Comparison of ENCODE assay signal across 26 cellular contexts in the genomic region with DNA sequence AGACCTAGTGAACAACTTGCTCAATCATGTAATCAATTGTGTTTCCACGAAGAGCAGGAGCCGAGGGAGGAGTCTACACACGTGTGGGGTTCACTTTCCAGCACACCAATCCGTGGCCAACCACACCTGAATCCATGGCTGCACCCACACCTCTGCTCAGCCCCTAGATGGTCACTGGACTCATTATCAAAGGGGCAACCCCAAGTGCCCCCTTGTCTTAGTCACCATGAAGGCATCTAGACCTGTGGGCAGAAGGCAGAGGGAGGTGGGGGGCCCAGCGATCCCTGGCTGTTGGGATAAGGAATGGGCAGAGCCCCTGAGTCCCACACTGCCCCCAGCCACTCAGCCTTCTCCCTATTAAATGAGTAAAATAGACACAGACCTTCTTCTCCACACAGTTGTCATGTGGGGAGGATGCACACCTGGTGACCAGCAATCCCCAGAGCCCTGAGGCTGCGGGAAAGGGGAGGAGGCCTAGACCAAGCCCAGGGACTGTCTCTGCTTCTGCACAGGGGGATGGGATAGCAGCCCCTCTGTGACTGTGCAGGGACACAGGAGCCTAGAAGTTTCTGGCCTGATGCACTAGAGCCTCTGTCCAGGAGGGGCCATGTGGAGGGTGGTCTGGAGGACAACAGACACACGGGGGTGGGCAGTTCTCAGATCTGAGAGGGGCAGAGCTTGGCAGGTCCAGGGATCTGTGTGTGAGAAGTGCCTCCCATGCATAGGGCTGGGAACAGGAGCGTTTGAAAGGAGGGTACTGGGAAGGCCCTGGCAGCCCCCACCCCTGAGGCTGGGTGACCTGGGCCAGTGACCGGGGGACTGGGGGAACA. TPM values are rescaled to one million over a fixed set of nuclear protein-coding genes. Genes with fewer than 3 reads are reported as not detected.
DNase-seq lines count a peak whose midpoint lies in the region; ATAC-seq, FAIRE-seq and TF ChIP-seq lines count a peak whose summit lies in the region.
"Had no signal": no experiment of that assay in that cellular context is flagged by ENCODE, and none has a peak within 500 bp of the region (broad histone marks: within the 10 kb centered on the region; RNA-seq: fewer than 3 reads in every experiment).

No MANE protein-coding gene starts in this region.

- TF ChIP-seq EP300 in HepG2 (IDR thresholded peaks at IDR 0.05; ENCODE audit: low read depth in 2 of 2, low read length in 2 of 2) = no peak
- TF ChIP-seq EP300 in HepG2 (CRISPR knock-in tag; IDR thresholded peaks at IDR 0.05; ENCODE audit: borderline replicate concordance) = no peak

- intact Hi-C loops in HepG2 (cut with micrococcal nuclease; ENCODE audit: unreplicated experiment) (no loop called here), right lobe of liver (cut with DNase I) (no loop called here), posterior vena cava (cut with DNase I) (no loop called here)

- peak; percentile 40 for DNase-seq in NCI-H146 (lab: John Stamatoyannopoulos, UW)
- no peak for DNase-seq in NCI-H146 treated with DMSO at 0.1 percent for 48 hours (lab: John Stamatoyannopoulos, UW; ENCODE audit: unreplicated experiment)
- no peak for DNase-seq in HepG2 (ENCODE audit: low spot score)
- DNase-seq in right lobe of liver = no peak
- peak; percentile 26 for DNase-seq in endodermal cell
- peak; percentile 75 for DNase-seq in posterior vena cava (ENCODE audit: low spot score)
- DNase-seq in MV-4-11 (lab: John Stamatoyannopoulos, UW) = no peak
- DNase-seq in amygdala (lab: John Stamatoyannopoulos, UW) = no peak
- DNase-seq: AML-193; CD8-positive, alpha-beta T cell; COR-L47; DMS 273 treated with DMSO at 0.1 percent for 48 hours; DMS53; DND-41; EL; H9; IMR-90 had no signal

- H3K27me3 ChIP-seq in HepG2 (ENCODE audit: control insufficient read depth in 1 of 2, insufficient read depth in 2 of 2, low read length in 2 of 2) = peaks cover 9 to 51% of the 10 kb centered on the region in 2 experiments
- peaks cover 0 to 13% of the 10 kb centered on the region in 2 donors for H3K27me3 ChIP-seq in right lobe of liver
- peaks cover 31% of the 10 kb centered on the region for H3K27me3 ChIP-seq in endodermal cell (ENCODE audit: control insufficient read depth, insufficient read depth, low read length, poor library complexity, severe bottlenecking)

- no peaks in the 10 kb centered on the region for H3K4me1 ChIP-seq in HepG2 (ENCODE audit: insufficient read depth, low read length)
- peaks cover 0 to 7% (median 0%) of the 10 kb centered on the region in 4 donors for H3K4me1 ChIP-seq in right lobe of liver
- no peaks in the 10 kb centered on the region for H3K4me1 ChIP-seq in endodermal cell (ENCODE audit: control insufficient read depth, insufficient read depth, low read length)

- no peaks in the 10 kb centered on the region for H3K4me1 Mint-ChIP-seq in endodermal cell

- H3K36me3 ChIP-seq in HepG2 (replicated peaks in 1 of 2; ENCODE audit: control insufficient read depth in 1 of 2, insufficient read depth in 2 of 2, low read length in 2 of 2) (no peaks in the 10 kb centered on the region), right lobe of liver (no peaks in the 10 kb centered on the region), endodermal cell (ENCODE audit: control insufficient read depth, insufficient read depth, low read length) (no peaks in the 10 kb centered on the region)

- no peak overlapping the region for H3K27ac ChIP-seq in HepG2 (ENCODE audit: extremely low read length, insufficient read depth, low read length)
- no peak overlapping the region for H3K27ac ChIP-seq in right lobe of liver
- H3K27ac ChIP-seq in endodermal cell (ENCODE audit: low read depth, low read length) = no peak overlapping the region
- H3K27ac ChIP-seq: 22Rv1, A549, HL-60 had no signal

- POLR2A ChIA-PET in HepG2 (lab: Yijun Ruan, JAX) = no interaction called here

- no peak for TF ChIP-seq RAD21 in HepG2 (CRISPR knock-in tag; IDR thresholded peaks at IDR 0.05)

- no peaks in the 10 kb centered on the region for H3K36me3 Mint-ChIP-seq in endodermal cell (ENCODE audit: low read depth)
- H3K36me3 Mint-ChIP-seq: CD14-positive monocyte; CD8-positive, alpha-beta T cell had no signal

- H3K27ac Mint-ChIP-seq in endodermal cell = no peak overlapping the region
- H3K27ac Mint-ChIP-seq: CD14-positive monocyte; CD8-positive, alpha-beta T cell had no signal

- H3K79me2 ChIP-seq in HepG2 (ENCODE audit: insufficient read depth, low read length) = no peaks in the 10 kb centered on the region

- CTCF ChIA-PET in HepG2 (lab: Yijun Ruan, JAX; ENCODE audit: low intra/inter-chr PET ratio, low total read pairs) = no interaction called here

- H3K9ac ChIP-seq in HepG2 (ENCODE audit: insufficient read depth, low read depth, low read length) (no peak overlapping the region), endodermal cell (ENCODE audit: extremely low read depth, low read length, poor library complexity, severe bottlenecking) (no peak overlapping the region)

- H3K4me2 ChIP-seq in HepG2 (ENCODE audit: low read depth, low read length) = no peak overlapping the region
- H3K4me2 ChIP-seq: A549 had no signal

- in situ Hi-C loops in HepG2 (cut with HindIII; ENCODE audit: extremely low pct_ligation_motif_present, low pct_unique_long_range_greater_than_20kb) = loop anchor here (5.0 kb wide), 1 partner anchor 95 kb away; no protein-coding TSS in a partner anchor

- ATAC-seq in HepG2 = no peak
- ATAC-seq in right lobe of liver = no peak
- ATAC-seq: A549; CD8-positive, alpha-beta T cell; GM12878 had no signal

- H3K9me3 Mint-ChIP-seq in endodermal cell = no peaks in the 10 kb centered on the region
- H3K9me3 Mint-ChIP-seq: CD8-positive, alpha-beta T cell; H9 had no signal

- 7% methylated on average over 9 of the region's 9 CpGs for WGBS in HepG2 (ENCODE audit: low lambda C conversion rate)
- WGBS in right lobe of liver (ENCODE audit: insufficient coverage, low coverage, low lambda C conversion rate, missing lambda C conversion rate) = 46% methylated on average over 4 of the region's 9 CpGs
- WGBS in endodermal cell (ENCODE audit: insufficient coverage in 1 of 2, insufficient read length in 1 of 2), 2 experiments = 87 to 90% methylated on average over 2 to 9 of the region's 9 CpGs

- H3K4me3 ChIP-seq in HepG2 (replicated peaks in 1 of 3; ENCODE audit: insufficient read depth in 1 of 3, low read depth in 2 of 3, low read length in 3 of 3) = no peak overlapping the region
- no peak overlapping the region for H3K4me3 ChIP-seq in right lobe of liver
- no peak overlapping the region for H3K4me3 ChIP-seq in endodermal cell (ENCODE audit: low read length)
- H3K4me3 ChIP-seq: A549, GM12878 had no signal

- H2AFZ ChIP-seq in HepG2 (ENCODE audit: low read length) = no peak overlapping the region

- no peak for FAIRE-seq in HepG2 (lab: Jason Lieb, UNC)
- FAIRE-seq: A549, GM12878, H1 had no signal

- H4K20me1 ChIP-seq in HepG2 (ENCODE audit: insufficient read depth, low read length) = no peaks in the 10 kb centered on the region

- H3K9me3 ChIP-seq in HepG2 (ENCODE audit: low read length) = no peaks in the 10 kb centered on the region
- no peaks in the 10 kb centered on the region for H3K9me3 ChIP-seq in right lobe of liver
- H3K9me3 ChIP-seq in endodermal cell (ENCODE audit: control insufficient read depth, low read length) = no peaks in the 10 kb centered on the region
- H3K9me3 ChIP-seq: A549 had no signal

- TF ChIP-seq CTCF in HepG2 (CRISPR knock-in tag; IDR thresholded peaks at IDR 0.05) (no peak), right lobe of liver (IDR thresholded peaks at IDR 0.05) (no peak), endodermal cell (conservative IDR thresholded peaks at IDR 0.05) (no peak)

- no peak overlapping the region for H3K4me3 Mint-ChIP-seq in endodermal cell
- H3K4me3 Mint-ChIP-seq: CD8-positive, alpha-beta T cell; H9 had no signal

- no peak for TF ChIP-seq POLR2A in HepG2 (IDR thresholded peaks at IDR 0.05; ENCODE audit: insufficient read depth in 1 of 2, low read depth in 2 of 2, low read length in 2 of 2)
- no peak for TF ChIP-seq POLR2A in right lobe of liver (IDR thresholded peaks at IDR 0.05)

- BruUV-seq in HepG2 (replicated peaks; lab: Mats Ljungman, UMichigan) = no TSS peak

- peaks cover 62% of the 10 kb centered on the region for H3K27me3 Mint-ChIP-seq in endodermal cell (ENCODE audit: insufficient read depth)

RNA-seq across cellular contexts. Expression of a gene that starts 1.9 kb away (rescaled TPM):
- total RNA-seq in HepG2 (2016; rRNA removed; fragmentation: Illumina TruSeq; extraction: Trizol) (not detected in 2 replicates), right lobe of liver (not detected), endodermal cell (not detected), posterior vena cava (not detected)
- total RNA-seq in HepG2 (2016; cell fraction: cytosol; rRNA removed; fragmentation: Illumina TruSeq; extraction: Trizol; ENCODE audit: low read depth) = not detected in 2 replicates
- total RNA-seq in HepG2 (2016; cell fraction: insoluble cytoplasmic fraction; rRNA removed; fragmentation: Illumina TruSeq; extraction: Trizol) = not detected in 2 replicates
- total RNA-seq in HepG2 (2016; cell fraction: membrane; rRNA removed; fragmentation: Illumina TruSeq; extraction: Trizol) = not detected in 2 replicates
- not detected in 2 replicates for total RNA-seq in HepG2 (2016; cell fraction: nucleus; rRNA removed; fragmentation: Illumina TruSeq; extraction: Trizol)
- polyA plus RNA-seq in HepG2 (2011; rRNA removed) = not detected in 2 replicates
- not detected in 2 replicates for polyA plus RNA-seq in HepG2 (2011; cell fraction: cytosol; rRNA removed)
- not detected in 2 replicates for polyA plus RNA-seq in HepG2 (2011; cell fraction: nucleus; rRNA removed)
- polyA plus RNA-seq in HepG2 (2012) = not detected in 2 replicates
- not detected in 2 replicates for polyA plus RNA-seq in HepG2 (2016; cell fraction: cytosol; fragmentation: Illumina TruSeq; extraction: Trizol; ENCODE audit: low read depth)
- polyA plus RNA-seq in HepG2 (2016; cell fraction: insoluble cytoplasmic fraction; fragmentation: Illumina TruSeq; extraction: Trizol; ENCODE audit: low read depth) = not detected in 2 replicates
- polyA plus RNA-seq in HepG2 (2016; cell fraction: membrane; fragmentation: Illumina TruSeq; extraction: Trizol; ENCODE audit: low read depth) = not detected in 2 replicates
- not detected in 2 replicates for polyA plus RNA-seq in HepG2 (2016; cell fraction: nucleus; fragmentation: Illumina TruSeq; extraction: Trizol; ENCODE audit: insufficient read depth, low read depth)
- polyA minus RNA-seq in HepG2 (2011; rRNA and poly(A)+ RNA removed; ENCODE audit: low replicate concordance) = 0.26 TPM in 1 of 2 replicates, not detected in the other
- polyA minus RNA-seq in HepG2 (2011; cell fraction: cytosol; rRNA and poly(A)+ RNA removed) = not detected in 2 replicates
- polyA minus RNA-seq in HepG2 (2011; cell fraction: nucleus; rRNA and poly(A)+ RNA removed) = not detected in 2 replicates
- not detected for polyA plus RNA-seq in endodermal cell (2013, experiment 1 of 2)
- polyA plus RNA-seq in endodermal cell (2013, experiment 2 of 2) = not detected
- total RNA-seq: CD8-positive, alpha-beta T cell; G401; GM12878; H1; H9; HT1080; IMR-90 had no signal
- polyA plus RNA-seq: BJ, CD14-positive monocyte, GM12878, H1, IMR-90 had no signal

RNA-seq across cellular contexts. Expression of a gene that starts 41.7 kb away (rescaled TPM):
- total RNA-seq in HepG2 (2016; rRNA removed; fragmentation: Illumina TruSeq; extraction: Trizol) (0.42 and 0.56 TPM in 2 replicates), right lobe of liver (1 to 10 TPM in 3 of 6 experiments, under 1 TPM in 3; 0.34 to 1.7 (median 0.89) TPM), endodermal cell (1 to 10 TPM; 4.4 to 5.4 TPM), posterior vena cava (1 to 10 TPM in 1 of 2 donors, under 1 TPM in 1; 0.67 to 1.2 TPM)
- not detected in 2 replicates for total RNA-seq in HepG2 (2016; cell fraction: cytosol; rRNA removed; fragmentation: Illumina TruSeq; extraction: Trizol; ENCODE audit: low read depth)
- 0.19 and 0.78 TPM in 2 replicates for total RNA-seq in HepG2 (2016; cell fraction: insoluble cytoplasmic fraction; rRNA removed; fragmentation: Illumina TruSeq; extraction: Trizol)
- 0.28 and 0.43 TPM in 2 replicates for total RNA-seq in HepG2 (2016; cell fraction: membrane; rRNA removed; fragmentation: Illumina TruSeq; extraction: Trizol)
- total RNA-seq in HepG2 (2016; cell fraction: nucleus; rRNA removed; fragmentation: Illumina TruSeq; extraction: Trizol) = 0.94 and 0.96 TPM in 2 replicates
- polyA plus RNA-seq in HepG2 (2011; rRNA removed) = 0.22 and 0.48 TPM in 2 replicates
- polyA plus RNA-seq in HepG2 (2011; cell fraction: cytosol; rRNA removed) = 0.41 and 0.51 TPM in 2 replicates
- 0.14 TPM in 1 of 2 replicates, not detected in the other for polyA plus RNA-seq in HepG2 (2011; cell fraction: nucleus; rRNA removed)
- polyA plus RNA-seq in HepG2 (2012) = not detected in 2 replicates
- not detected in 2 replicates for polyA plus RNA-seq in HepG2 (2016; cell fraction: cytosol; fragmentation: Illumina TruSeq; extraction: Trizol; ENCODE audit: low read depth)
- 0.38 TPM in 1 of 2 replicates, not detected in the other for polyA plus RNA-seq in HepG2 (2016; cell fraction: insoluble cytoplasmic fraction; fragmentation: Illumina TruSeq; extraction: Trizol; ENCODE audit: low read depth)
- not detected in 2 replicates for polyA plus RNA-seq in HepG2 (2016; cell fraction: membrane; fragmentation: Illumina TruSeq; extraction: Trizol; ENCODE audit: low read depth)
- not detected in 2 replicates for polyA plus RNA-seq in HepG2 (2016; cell fraction: nucleus; fragmentation: Illumina TruSeq; extraction: Trizol; ENCODE audit: insufficient read depth, low read depth)
- 0.30 and 10.9 TPM in 2 replicates for polyA minus RNA-seq in HepG2 (2011; rRNA and poly(A)+ RNA removed; ENCODE audit: low replicate concordance)
- 0.79 TPM in 1 of 2 replicates, not detected in the other for polyA minus RNA-seq in HepG2 (2011; cell fraction: cytosol; rRNA and poly(A)+ RNA removed)
- not detected in 2 replicates for polyA minus RNA-seq in HepG2 (2011; cell fraction: nucleus; rRNA and poly(A)+ RNA removed)
- polyA plus RNA-seq in endodermal cell (2013, experiment 1 of 2) = 13.8 TPM
- polyA plus RNA-seq in endodermal cell (2013, experiment 2 of 2) = 14.7 TPM
- total RNA-seq: GM12878 had no signal
- polyA plus RNA-seq: CD14-positive monocyte had no signal

Comparison
In these comparisons a context has a peak if more than half of its experiments do, and no peak if none do; other contexts are left out.
1. DNase-seq: peak in NCI-H146 (single experiment), endodermal cell (single experiment) and posterior vena cava (single experiment); none in NCI-H146 treated with DMSO at 0.1 percent for 48 hours (single experiment), HepG2 (single experiment), right lobe of liver (0 of 3), MV-4-11 (single experiment) and amygdala (0 of 56).